36 cellular contexts compared by ENCODE assay signal in genomic region chr5:62322484-62322883, GRCh38. TPM values are rescaled to one million over a fixed set of nuclear protein-coding genes. Genes with fewer than 3 reads are reported as not detected.
DNase-seq lines count a peak whose midpoint lies in the region; ATAC-seq, FAIRE-seq and TF ChIP-seq lines count a peak whose summit lies in the region.
"Had no signal": no experiment of that assay in that cellular context is flagged by ENCODE, and none has a peak within 500 bp of the region (broad histone marks: within the 10 kb centered on the region; RNA-seq: fewer than 3 reads in every experiment).

No MANE protein-coding gene starts in this region.

- ATAC-seq in activated T-cell treated with anti-CD3 and anti-CD28 coated beads, Interleukin-2, amount 50 U/mL, for 72 hours (replicated peaks in 1 of 2), result no peak
- ATAC-seq in activated T-cell treated with anti-CD3 and anti-CD28 coated beads, Interleukin-2, amount 50 U/mL, for 4 hours, result no peak
- peak; percentile 97 for ATAC-seq in HepG2
- no peak for ATAC-seq in right lobe of liver
- no peak for ATAC-seq in stimulated activated naive CD8-positive, alpha-beta T cell treated with anti-CD3 and anti-CD28 coated beads, Interleukin-15, Interleukin-2, amounts not matched to agents 100 U/mL and 50 U/mL, for 24 hours
- ATAC-seq: A549; CD8-positive, alpha-beta T cell had no signal

- POLR2A ChIA-PET in HepG2 (lab: Yijun Ruan, JAX), result no interaction called here

- intact Hi-C loops in HepG2 (cut with micrococcal nuclease; ENCODE audit: unreplicated experiment) (loop anchor here (2.0 kb wide), 1 partner anchor 16 kb away; the partner anchor contains the start of gene KIF2A), right lobe of liver (cut with DNase I) (no loop called here)
- intact Hi-C loops in activated T-helper 2 cell treated with anti-CD3 and anti-CD28 coated beads, Interferon-gamma antibody, Interleukin-2, Interleukin-4, amounts not matched to agents 10 μg/mL and 5 μg/mL and 100 μg/mL, durations not matched to agents 14 hours and 24 hours and 36 hours (cut with micrococcal nuclease), result no loop called here

- H3K36me3 ChIP-seq in HepG2 (replicated peaks in 1 of 2; ENCODE audit: control insufficient read depth in 1 of 2, insufficient read depth in 2 of 2, low read length in 2 of 2) (no peaks in the 10 kb centered on the region), right lobe of liver (no peaks in the 10 kb centered on the region)

- no peak overlapping the region for H3K4me2 ChIP-seq in HepG2 (ENCODE audit: low read depth, low read length)
- H3K4me2 ChIP-seq: A549; BLaER1; BLaER1 treated with 17β-estradiol and CSF1 and Interleukin-3, amounts not matched to agents 10 nM and 100 nM had no signal

- H2AFZ ChIP-seq in HepG2 (ENCODE audit: low read length), result no peak overlapping the region

- DNase-seq in activated T-cell treated with anti-CD3 and anti-CD28 coated beads, Interleukin-2, amount 50 U/mL, for 72 hours, result no peak
- DNase-seq in activated T-cell treated with anti-CD3 and anti-CD28 coated beads, Interleukin-2, amount 50 U/mL, for 4 hours, result no peak
- peak; percentile 81 for DNase-seq in HepG2 (ENCODE audit: low spot score)
- DNase-seq in right lobe of liver, result no peak
- DNase-seq in D721Med (ENCODE audit: insufficient read length, low spot score), result no peak
- DNase-seq in activated T-helper 2 cell treated with anti-CD3 and anti-CD28 coated beads, Interferon-gamma antibody, Interleukin-2, Interleukin-4, amounts not matched to agents 10 μg/mL and 5 μg/mL and 100 μg/mL, durations not matched to agents 14 hours and 24 hours and 36 hours (ENCODE audit: low spot score), result no peak
- no peak for DNase-seq in putamen (ENCODE audit: low spot score)
- no peak for DNase-seq in stimulated activated naive CD8-positive, alpha-beta T cell treated with anti-CD3 and anti-CD28 coated beads, Interleukin-15, Interleukin-2, amounts not matched to agents 100 U/mL and 50 U/mL, for 24 hours
- DNase-seq: 8988T; ACHN; AML-193; BE2C; C1 segment of cervical spinal cord; Caco-2; Calu3; CD4-positive, alpha-beta memory T cell; CD4-positive, alpha-beta T cell; CD4-positive, CD25-positive, alpha-beta regulatory T cell; CD8-positive, alpha-beta memory T cell; CD8-positive, alpha-beta T cell; COR-L47; DMS 273 treated with DMSO at 0.1 percent for 48 hours; DMS153; DMS53; DMS79; DMS79 treated with DMSO at 0.1 percent for 48 hours; DND-41; EL had no signal

- peak in 1 of 2 experiments; percentile 50; a peak in 1 of 4 replicates for TF ChIP-seq EP300 in HepG2 (IDR thresholded peaks at IDR 0.05; ENCODE audit: low read depth in 2 of 2, low read length in 2 of 2)
- TF ChIP-seq EP300 in HepG2 (CRISPR knock-in tag; IDR thresholded peaks at IDR 0.05; ENCODE audit: borderline replicate concordance), result peak; percentile 43; the same call in 1 of the 2 replicates

- no peak overlapping the region for H3K9ac ChIP-seq in HepG2 (ENCODE audit: insufficient read depth, low read depth, low read length)
- H3K9ac ChIP-seq: BLaER1; BLaER1 treated with 17β-estradiol and CSF1 and Interleukin-3, amounts not matched to agents 10 nM and 100 nM had no signal

- H3K27ac Mint-ChIP-seq in activated T-cell treated with anti-CD3 and anti-CD28 coated beads, Interleukin-2, amount 50 U/mL, for 72 hours, result peak overlapping the region; percentile 38
- peak overlapping the region; percentile 34 for H3K27ac Mint-ChIP-seq in activated T-helper 2 cell treated with anti-CD3 and anti-CD28 coated beads, Interferon-gamma antibody, Interleukin-2, Interleukin-4, amounts not matched to agents 10 μg/mL and 5 μg/mL and 100 μg/mL, durations not matched to agents 14 hours and 24 hours and 36 hours
- H3K27ac Mint-ChIP-seq: B cell; CD4-positive, alpha-beta T cell; CD8-positive, alpha-beta T cell had no signal

- no peaks in the 10 kb centered on the region for H3K9me3 ChIP-seq in HepG2 (ENCODE audit: low read length)
- no peaks in the 10 kb centered on the region for H3K9me3 ChIP-seq in right lobe of liver
- H3K9me3 ChIP-seq: A549, BE2C, BLaER1, Caco-2 had no signal

- no peak overlapping the region for H3K4me3 Mint-ChIP-seq in activated T-cell treated with anti-CD3 and anti-CD28 coated beads, Interleukin-2, amount 50 U/mL, for 72 hours
- no peak overlapping the region for H3K4me3 Mint-ChIP-seq in activated T-cell treated with anti-CD3 and anti-CD28 coated beads, Interleukin-2, amount 50 U/mL, for 4 hours
- H3K4me3 Mint-ChIP-seq in activated T-helper 2 cell treated with anti-CD3 and anti-CD28 coated beads, Interferon-gamma antibody, Interleukin-2, Interleukin-4, amounts not matched to agents 10 μg/mL and 5 μg/mL and 100 μg/mL, durations not matched to agents 14 hours and 24 hours and 36 hours (ENCODE audit: low read depth), result no peak overlapping the region
- H3K4me3 Mint-ChIP-seq: B cell; CD14-positive monocyte; CD4-positive, alpha-beta T cell; CD4-positive, CD25-positive, alpha-beta regulatory T cell; CD8-positive, alpha-beta T cell had no signal

- TF ChIP-seq CTCF in HepG2 (CRISPR knock-in tag; IDR thresholded peaks at IDR 0.05) (no peak), right lobe of liver (IDR thresholded peaks at IDR 0.05) (no peak), D721Med (IDR thresholded peaks at IDR 0.05; ENCODE audit: insufficient read depth, missing control alignments) (no peak)

- peaks cover 45% of the 10 kb centered on the region for H4K20me1 ChIP-seq in HepG2 (ENCODE audit: insufficient read depth, low read length)

- H3K4me1 ChIP-seq in HepG2 (ENCODE audit: insufficient read depth, low read length) (peaks cover 11% of the 10 kb centered on the region), right lobe of liver (no peaks in the 10 kb centered on the region)
- H3K4me1 ChIP-seq: A549, BE2C had no signal

- CTCF ChIA-PET in HepG2 (lab: Yijun Ruan, JAX; ENCODE audit: low intra/inter-chr PET ratio, low total read pairs), result no interaction called here

- no peak for TF ChIP-seq RAD21 in HepG2 (CRISPR knock-in tag; IDR thresholded peaks at IDR 0.05)

- H3K27ac ChIP-seq in HepG2 (ENCODE audit: extremely low read length, insufficient read depth, low read length) (no peak overlapping the region), right lobe of liver (no peak overlapping the region)
- H3K27ac ChIP-seq: 22Rv1; A549; BLaER1; BLaER1 treated with 17β-estradiol and CSF1 and Interleukin-3, amounts not matched to agents 10 nM and 100 nM; C4-2B had no signal

- no peaks in the 10 kb centered on the region for H3K27me3 Mint-ChIP-seq in activated T-cell treated with anti-CD3 and anti-CD28 coated beads, Interleukin-2, amount 50 U/mL, for 72 hours (ENCODE audit: low read depth)
- H3K27me3 Mint-ChIP-seq in activated T-cell treated with anti-CD3 and anti-CD28 coated beads, Interleukin-2, amount 50 U/mL, for 4 hours (ENCODE audit: low read depth), result no peaks in the 10 kb centered on the region
- no peaks in the 10 kb centered on the region for H3K27me3 Mint-ChIP-seq in activated T-helper 2 cell treated with anti-CD3 and anti-CD28 coated beads, Interferon-gamma antibody, Interleukin-2, Interleukin-4, amounts not matched to agents 10 μg/mL and 5 μg/mL and 100 μg/mL, durations not matched to agents 14 hours and 24 hours and 36 hours (ENCODE audit: low read depth)
- H3K27me3 Mint-ChIP-seq: B cell; CD4-positive, alpha-beta memory T cell; CD4-positive, alpha-beta T cell; CD4-positive, CD25-positive, alpha-beta regulatory T cell; CD8-positive, alpha-beta memory T cell had no signal

- H3K4me3 ChIP-seq in HepG2 (replicated peaks in 1 of 3; ENCODE audit: insufficient read depth in 1 of 3, low read depth in 2 of 3, low read length in 3 of 3), result no peak overlapping the region
- no peak overlapping the region for H3K4me3 ChIP-seq in right lobe of liver
- H3K4me3 ChIP-seq: A549; BLaER1; BLaER1 treated with 17β-estradiol and CSF1 and Interleukin-3, amounts not matched to agents 10 nM and 100 nM had no signal

- BruUV-seq in HepG2 (replicated peaks; lab: Mats Ljungman, UMichigan), result no TSS peak

- no peaks in the 10 kb centered on the region for H3K9me3 Mint-ChIP-seq in activated T-cell treated with anti-CD3 and anti-CD28 coated beads, Interleukin-2, amount 50 U/mL, for 72 hours
- no peaks in the 10 kb centered on the region for H3K9me3 Mint-ChIP-seq in activated T-cell treated with anti-CD3 and anti-CD28 coated beads, Interleukin-2, amount 50 U/mL, for 4 hours
- no peaks in the 10 kb centered on the region for H3K9me3 Mint-ChIP-seq in activated T-helper 2 cell treated with anti-CD3 and anti-CD28 coated beads, Interferon-gamma antibody, Interleukin-2, Interleukin-4, amounts not matched to agents 10 μg/mL and 5 μg/mL and 100 μg/mL, durations not matched to agents 14 hours and 24 hours and 36 hours
- H3K9me3 Mint-ChIP-seq: CD4-positive, alpha-beta memory T cell; CD4-positive, alpha-beta T cell; CD4-positive, CD25-positive, alpha-beta regulatory T cell; CD8-positive, alpha-beta memory T cell; CD8-positive, alpha-beta T cell had no signal

- WGBS in HepG2 (ENCODE audit: low lambda C conversion rate), result 8% methylated on average over 1 of the region's 1 CpG
- 80% methylated on average over 1 of the region's 1 CpG for WGBS in right lobe of liver (ENCODE audit: insufficient coverage, low coverage, low lambda C conversion rate, missing lambda C conversion rate)

- H3K36me3 Mint-ChIP-seq in activated T-cell treated with anti-CD3 and anti-CD28 coated beads, Interleukin-2, amount 50 U/mL, for 72 hours (ENCODE audit: insufficient read depth in 2 of 2), result peaks cover 2 to 27% of the 10 kb centered on the region in 2 donors
- peaks cover 39% of the 10 kb centered on the region for H3K36me3 Mint-ChIP-seq in activated T-cell treated with anti-CD3 and anti-CD28 coated beads, Interleukin-2, amount 50 U/mL, for 4 hours (ENCODE audit: insufficient read depth)
- H3K36me3 Mint-ChIP-seq in activated T-helper 2 cell treated with anti-CD3 and anti-CD28 coated beads, Interferon-gamma antibody, Interleukin-2, Interleukin-4, amounts not matched to agents 10 μg/mL and 5 μg/mL and 100 μg/mL, durations not matched to agents 14 hours and 24 hours and 36 hours (ENCODE audit: low read depth), result peaks cover 64% of the 10 kb centered on the region

- peaks cover 8% of the 10 kb centered on the region for H3K79me2 ChIP-seq in HepG2 (ENCODE audit: insufficient read depth, low read length)

- H3K27me3 ChIP-seq in HepG2 (ENCODE audit: control insufficient read depth in 1 of 2, insufficient read depth in 2 of 2, low read length in 2 of 2), result no peaks in the 10 kb centered on the region
- H3K27me3 ChIP-seq in right lobe of liver, result no peaks in the 10 kb centered on the region
- H3K27me3 ChIP-seq: BE2C; BLaER1; BLaER1 treated with 17β-estradiol and CSF1 and Interleukin-3, amounts not matched to agents 10 nM and 100 nM had no signal

- TF ChIP-seq POLR2A in HepG2 (IDR thresholded peaks at IDR 0.05; ENCODE audit: insufficient read depth in 1 of 2, low read depth in 2 of 2, low read length in 2 of 2) (no peak), right lobe of liver (IDR thresholded peaks at IDR 0.05) (no peak)

- H3K4me1 Mint-ChIP-seq in activated T-cell treated with anti-CD3 and anti-CD28 coated beads, Interleukin-2, amount 50 U/mL, for 72 hours (ENCODE audit: low read depth), result peaks cover 83% of the 10 kb centered on the region
- H3K4me1 Mint-ChIP-seq in activated T-cell treated with anti-CD3 and anti-CD28 coated beads, Interleukin-2, amount 50 U/mL, for 4 hours (ENCODE audit: low read depth), result peaks cover 77% of the 10 kb centered on the region
- H3K4me1 Mint-ChIP-seq in activated T-helper 2 cell treated with anti-CD3 and anti-CD28 coated beads, Interferon-gamma antibody, Interleukin-2, Interleukin-4, amounts not matched to agents 10 μg/mL and 5 μg/mL and 100 μg/mL, durations not matched to agents 14 hours and 24 hours and 36 hours (ENCODE audit: low read depth), result peaks cover 54% of the 10 kb centered on the region

- FAIRE-seq in HepG2 (lab: Jason Lieb, UNC), result no peak
- FAIRE-seq in D721Med (lab: Jason Lieb, UNC), result peak; percentile 46
- FAIRE-seq: A204.1, A549 had no signal

- in situ Hi-C loops in HepG2 (cut with HindIII; ENCODE audit: extremely low pct_ligation_motif_present, low pct_unique_long_range_greater_than_20kb), result no loop called here

RNA-seq across cellular contexts. Expression of gene KIF2A, which starts 16.5 kb away (rescaled TPM):
- total RNA-seq in activated T-cell treated with anti-CD3 and anti-CD28 coated beads, Interleukin-2, amount 50 U/mL, for 72 hours, result 100 to 1,000 TPM; 158 to 193 TPM
- total RNA-seq in activated T-cell treated with anti-CD3 and anti-CD28 coated beads, Interleukin-2, amount 50 U/mL, for 4 hours, result 100 to 1,000 TPM; 103 to 125 (median 125) TPM
- total RNA-seq in HepG2 (2016; rRNA removed; fragmentation: Illumina TruSeq; extraction: Trizol), result 19.2 and 36.4 TPM in 2 replicates
- 6.8 and 7.9 TPM in 2 replicates for total RNA-seq in HepG2 (2016; cell fraction: cytosol; rRNA removed; fragmentation: Illumina TruSeq; extraction: Trizol; ENCODE audit: low read depth)
- 18.4 and 35.5 TPM in 2 replicates for total RNA-seq in HepG2 (2016; cell fraction: insoluble cytoplasmic fraction; rRNA removed; fragmentation: Illumina TruSeq; extraction: Trizol)
- total RNA-seq in HepG2 (2016; cell fraction: membrane; rRNA removed; fragmentation: Illumina TruSeq; extraction: Trizol), result 15.2 and 17.0 TPM in 2 replicates
- 21.0 and 22.1 TPM in 2 replicates for total RNA-seq in HepG2 (2016; cell fraction: nucleus; rRNA removed; fragmentation: Illumina TruSeq; extraction: Trizol)
- polyA plus RNA-seq in HepG2 (2011; rRNA removed), result 6.8 and 8.5 TPM in 2 replicates
- polyA plus RNA-seq in HepG2 (2011; cell fraction: cytosol; rRNA removed), result 4.3 and 6.7 TPM in 2 replicates
- 4.7 and 6.9 TPM in 2 replicates for polyA plus RNA-seq in HepG2 (2011; cell fraction: nucleus; rRNA removed)
- 17.8 and 18.0 TPM in 2 replicates for polyA plus RNA-seq in HepG2 (2012)
- 3.1 and 3.2 TPM in 2 replicates for polyA plus RNA-seq in HepG2 (2016; cell fraction: cytosol; fragmentation: Illumina TruSeq; extraction: Trizol; ENCODE audit: low read depth)
- 30.8 and 31.3 TPM in 2 replicates for polyA plus RNA-seq in HepG2 (2016; cell fraction: insoluble cytoplasmic fraction; fragmentation: Illumina TruSeq; extraction: Trizol; ENCODE audit: low read depth)
- 6.1 and 8.6 TPM in 2 replicates for polyA plus RNA-seq in HepG2 (2016; cell fraction: membrane; fragmentation: Illumina TruSeq; extraction: Trizol; ENCODE audit: low read depth)
- polyA plus RNA-seq in HepG2 (2016; cell fraction: nucleus; fragmentation: Illumina TruSeq; extraction: Trizol; ENCODE audit: insufficient read depth, low read depth), result 17.1 and 18.4 TPM in 2 replicates
- 7.8 and 18.7 TPM in 2 replicates for polyA minus RNA-seq in HepG2 (2011; rRNA and poly(A)+ RNA removed; ENCODE audit: low replicate concordance)
- 15.8 and 16.6 TPM in 2 replicates for polyA minus RNA-seq in HepG2 (2011; cell fraction: cytosol; rRNA and poly(A)+ RNA removed)
- polyA minus RNA-seq in HepG2 (2011; cell fraction: nucleus; rRNA and poly(A)+ RNA removed), result 14.9 and 23.4 TPM in 2 replicates
- total RNA-seq in right lobe of liver, result 10 to 100 TPM in 1 of 6 experiments, 1 to 10 TPM in 5; 4.9 to 10.2 (median 6.7) TPM
- 285 and 294 TPM in 2 replicates for total RNA-seq in activated T-helper 2 cell treated with anti-CD3 and anti-CD28 coated beads, Interferon-gamma antibody, Interleukin-2, Interleukin-4, amounts not matched to agents 10 μg/mL and 5 μg/mL and 100 μg/mL, durations not matched to agents 14 hours and 24 hours and 36 hours
